ENCODE assay signal across 4 cellular contexts in genomic region chr17:76078370-76078769, GRCh38. TPM values are rescaled to one million over a fixed set of nuclear protein-coding genes. Genes with fewer than 3 reads are reported as not detected.
"Had no signal": no experiment of that assay in that cellular context is flagged by ENCODE, and none has a peak within 500 bp of the region (broad histone marks: within the 10 kb centered on the region; RNA-seq: fewer than 3 reads in every experiment).

No MANE protein-coding gene starts in this region.

RNA-seq across cellular contexts. Expression of gene ZACN, which starts 0.6 kb away (rescaled TPM):
- total RNA-seq: LHCN-M2 had no signal

RNA-seq across cellular contexts. Expression of gene GALR2, which starts 3.8 kb away (rescaled TPM):
- total RNA-seq: LHCN-M2 had no signal

RNA-seq across cellular contexts. Expression of gene EVPL, which starts 51.3 kb away (rescaled TPM):
- total RNA-seq: activated CD4-positive, alpha-beta memory T cell treated with anti-CD3 and anti-CD28 coated beads, Interleukin-2, amount 10 ng/mL, durations not matched to agents 7 days and 5 days; astrocyte; LHCN-M2; M059J had no signal
